Comparison of ENCODE assay signal across 19 cellular contexts in genomic region chrX:39988496-39988895, GRCh38.
"Had no signal": no experiment of that assay in that cellular context is flagged by ENCODE, and none has a peak within 500 bp of the region (broad histone marks: within the 10 kb centered on the region; RNA-seq: fewer than 3 reads in every experiment).

No MANE protein-coding gene starts in this region.

- H3K4me3 ChIP-seq: SJCRH30 had no signal

- H3K27me3 ChIP-seq: SJCRH30 had no signal

- DNase-seq: KBM-7, MV-4-11, NCI-H1048, NCI-H1105, NCI-H1417, NCI-H1436 treated with DMSO at 0.1 percent for 48 hours, NCI-H1694, NCI-H187 treated with DMSO at 0.1 percent for 48 hours, NCI-H2029 treated with DMSO at 0.1 percent for 48 hours, NCI-H2171 treated with DMSO at 0.1 percent for 48 hours, NCI-H345, NCI-H446 treated with DMSO at 0.1 percent for 48 hours, NCI-H510A treated with DMSO at 0.1 percent for 48 hours, NCI-H526, NCI-H82, RPMI8226, SHP77 treated with DMSO at 0.1 percent for 48 hours, SJCRH30 had no signal

- H3K36me3 ChIP-seq: SJCRH30 had no signal

- ATAC-seq: SK-N-SH treated with all-trans-retinoic acid at 6 μM for 48 hours had no signal

- H3K9me3 ChIP-seq: SJCRH30 had no signal

- H3K27ac ChIP-seq: SJCRH30 had no signal
